ENCODE assay signal across 8 cellular contexts in the genomic region with DNA sequence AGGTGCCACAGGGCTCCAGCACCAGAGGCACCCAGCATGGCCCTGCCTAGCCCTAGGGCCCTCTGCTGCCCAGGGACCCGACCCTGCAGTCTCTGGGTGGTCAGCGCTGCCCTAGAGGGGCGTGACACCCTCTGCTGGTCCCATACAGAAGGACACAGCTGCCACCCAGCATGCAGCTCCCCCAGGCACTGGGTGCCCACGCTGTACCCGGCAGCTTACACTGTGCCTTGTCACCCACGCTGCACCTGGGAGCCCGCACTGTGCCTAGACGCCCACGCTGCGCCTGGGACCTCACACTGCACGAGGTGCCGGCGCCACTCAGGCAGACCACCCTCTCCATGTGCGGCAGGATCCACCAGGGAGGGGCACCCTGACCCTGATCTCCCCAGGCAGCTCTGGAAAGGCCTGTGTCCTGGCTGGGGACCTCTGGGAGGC. TPM values are rescaled to one million over a fixed set of nuclear protein-coding genes. Genes with fewer than 3 reads are reported as not detected.
A peak's percentile ranks its signal among the peaks of the same experiment; 100 is the strongest.
DNase-seq lines count a peak whose midpoint lies in the region; ATAC-seq and TF ChIP-seq lines count a peak whose summit lies in the region.

No MANE protein-coding gene starts in this region.

- H3K27ac ChIP-seq in vagina = peak overlapping the region; percentile 54

- peak overlapping the region; percentile 48 for H3K9ac ChIP-seq in mucosa of stomach (ENCODE audit: low read length)

- no peak for TF ChIP-seq POLR2A in vagina (IDR thresholded peaks at IDR 0.05)

- ATAC-seq in activated T-helper 17 cell treated with anti-CD3 and anti-CD28 coated beads, Interleukin-2, amount 50 U/mL, for 72 hours (replicated peaks) = no peak
- ATAC-seq in GM19452 (IDR thresholded peaks at IDR 0.05; ENCODE audit: unreplicated experiment) (no peak), GM21423 (IDR thresholded peaks at IDR 0.05; ENCODE audit: unreplicated experiment) (no peak)

- no peaks in the 10 kb centered on the region for H3K27me3 Mint-ChIP-seq in activated T-helper 17 cell treated with anti-CD3 and anti-CD28 coated beads, Interleukin-2, amount 50 U/mL, for 72 hours

- DNase-seq in stimulated activated CD4-positive, alpha-beta T cell treated with anti-CD3 and anti-CD28 coated beads, Interleukin-15, amount 100 ng/mL, for 24 hours = peak; percentile 47
- DNase-seq in stimulated activated CD4-positive, alpha-beta T cell treated with anti-CD3 and anti-CD28 coated beads, Interleukin-1b, Interleukin-23, amount 100 ng/mL, for 48 hours = no peak
- DNase-seq in vagina (ENCODE audit: extremely low spot score in 2 of 2) = no peak
- no peak for DNase-seq in MG63

- H3K9me3 Mint-ChIP-seq in activated T-helper 17 cell treated with anti-CD3 and anti-CD28 coated beads, Interleukin-2, amount 50 U/mL, for 72 hours = no peaks in the 10 kb centered on the region

- H3K9me3 ChIP-seq in mucosa of stomach (ENCODE audit: control insufficient read depth, low read length) (no peaks in the 10 kb centered on the region), vagina (no peaks in the 10 kb centered on the region), MG63 (no peaks in the 10 kb centered on the region)

- intact Hi-C loops in vagina (cut with DNase I) = loop anchor here (2.0 kb wide), 1 partner anchor 65 kb away; no protein-coding TSS in a partner anchor

- no peaks in the 10 kb centered on the region for H3K36me3 Mint-ChIP-seq in activated T-helper 17 cell treated with anti-CD3 and anti-CD28 coated beads, Interleukin-2, amount 50 U/mL, for 72 hours (ENCODE audit: low read depth)

- peak overlapping the region; percentile 25 for H3K4me3 Mint-ChIP-seq in activated T-helper 17 cell treated with anti-CD3 and anti-CD28 coated beads, Interleukin-2, amount 50 U/mL, for 72 hours

- peaks cover 4% of the 10 kb centered on the region for H3K27me3 ChIP-seq in mucosa of stomach (ENCODE audit: control insufficient read depth, insufficient read depth, low read length)
- no peaks in the 10 kb centered on the region for H3K27me3 ChIP-seq in vagina
- no peaks in the 10 kb centered on the region for H3K27me3 ChIP-seq in MG63

- no peaks in the 10 kb centered on the region for H3K36me3 ChIP-seq in mucosa of stomach (ENCODE audit: control insufficient read depth, insufficient read depth, low read length)
- H3K36me3 ChIP-seq in vagina = no peaks in the 10 kb centered on the region
- H3K36me3 ChIP-seq in MG63 = no peaks in the 10 kb centered on the region

- no peak overlapping the region for H3K27ac Mint-ChIP-seq in activated T-helper 17 cell treated with anti-CD3 and anti-CD28 coated beads, Interleukin-2, amount 50 U/mL, for 72 hours

- no peak for TF ChIP-seq CTCF in vagina (IDR thresholded peaks at IDR 0.05)

- H3K4me1 ChIP-seq in mucosa of stomach (ENCODE audit: control insufficient read depth, insufficient read depth, low read length) (peaks cover 77% of the 10 kb centered on the region), vagina (peaks cover 28% of the 10 kb centered on the region)

- H3K4me3 ChIP-seq in mucosa of stomach (ENCODE audit: low read length) (no peak overlapping the region), vagina (no peak overlapping the region), MG63 (no peak overlapping the region)

- H3K4me1 Mint-ChIP-seq in activated T-helper 17 cell treated with anti-CD3 and anti-CD28 coated beads, Interleukin-2, amount 50 U/mL, for 72 hours = peaks cover 10% of the 10 kb centered on the region

RNA-seq across cellular contexts. Expression of a gene that starts 55.2 kb away (rescaled TPM):
- 1 to 10 TPM; 1.5 to 3.1 TPM for total RNA-seq in activated T-helper 17 cell treated with anti-CD3 and anti-CD28 coated beads, Interleukin-2, amount 50 U/mL, for 72 hours
- 14.7 TPM for total RNA-seq in vagina
- 20.1 and 25.2 TPM in 2 replicates for total RNA-seq in MG63 (2014; rRNA removed; shearing (Covaris generic); ENCODE audit: low replicate concordance)
